ENCODE assay signal across 1 cellular context in genomic region chr20:4406627-4407026, GRCh38.
TF ChIP-seq lines count a peak whose summit lies in the region.

No MANE protein-coding gene starts in this region.

TF ChIP-seq in K562, 482 proteins besides CTCF, POLR2A, EP300 and RAD21 (continued from another document):
- TF ChIP-seq THAP12 (CRISPR knock-in tag; IDR thresholded peaks at IDR 0.05) (no peak), ELF2 (CRISPR knock-in tag; IDR thresholded peaks at IDR 0.05) (no peak), NR2C2 (CRISPR knock-in tag; IDR thresholded peaks at IDR 0.05) (no peak), NR2C2 (tag; IDR thresholded peaks at IDR 0.05) (no peak), ARNT (IDR thresholded peaks at IDR 0.05) (no peak), ZFP1 (CRISPR knock-in tag; IDR thresholded peaks at IDR 0.05) (no peak), YY1 (IDR thresholded peaks at IDR 0.05; ENCODE audit: borderline replicate concordance in 1 of 3, control insufficient read depth in 1 of 3, extremely low read depth in 1 of 3, insufficient read depth in 3 of 3, insufficient read length in 1 of 3, insufficient replicate concordance in 2 of 3, low read depth in 1 of 3, low read length in 2 of 3) (no peak), FOXK1 (CRISPR knock-in tag; IDR thresholded peaks at IDR 0.05; ENCODE audit: borderline replicate concordance) (no peak), ZNF668 (CRISPR knock-in tag; IDR thresholded peaks at IDR 0.05) (no peak), ESRRA (IDR thresholded peaks at IDR 0.05; ENCODE audit: borderline replicate concordance, low read depth) (no peak), ZKSCAN1 (IDR thresholded peaks at IDR 0.05; ENCODE audit: low read depth, low read length) (no peak), DIDO1 (tag; IDR thresholded peaks at IDR 0.05; ENCODE audit: low read depth) (no peak), SP2 (IDR thresholded peaks at IDR 0.05; ENCODE audit: extremely low read depth, low read depth, low read length, poor library complexity, severe bottlenecking) (no peak), SMARCE1 (IDR thresholded peaks at IDR 0.05) (peak; percentile 44; the same call in 1 of the 2 replicates), SMARCC2 (IDR thresholded peaks at IDR 0.05; ENCODE audit: low read depth) (no peak), ZNF764 (CRISPR knock-in tag; IDR thresholded peaks at IDR 0.05; ENCODE audit: low read depth) (no peak), ZNF398 (CRISPR knock-in tag; IDR thresholded peaks at IDR 0.05) (no peak), FOXA3 (CRISPR knock-in tag; conservative IDR thresholded peaks at IDR 0.05 in 1 of 2, IDR thresholded peaks at IDR 0.05 in 1 of 2) (no peak), ARID1B (IDR thresholded peaks at IDR 0.05) (peak; percentile 60), ZNF778 (CRISPR knock-in tag; IDR thresholded peaks at IDR 0.05) (no peak), CBX1 (IDR thresholded peaks at IDR 0.05; ENCODE audit: low read depth) (no peak), SMARCA4 (IDR thresholded peaks at IDR 0.05) (0 out of 2 replicates have a peak, but pooled peaks have one; percentile 63), ZNF41 (CRISPR knock-in tag; conservative IDR thresholded peaks at IDR 0.05) (no peak), PPARD (CRISPR knock-in tag; IDR thresholded peaks at IDR 0.05) (no peak), PBX2 (CRISPR knock-in tag; IDR thresholded peaks at IDR 0.05; ENCODE audit: low read depth) (no peak), PBX2 (tag; conservative IDR thresholded peaks at IDR 0.05; ENCODE audit: low read depth) (no peak), DPF2 (IDR thresholded peaks at IDR 0.05) (peak; percentile 72), EHMT2 (IDR thresholded peaks at IDR 0.05) (0 out of 2 replicates have a peak, but pooled peaks have one; percentile 47), JUN (IDR thresholded peaks at IDR 0.05; ENCODE audit: borderline replicate concordance, low read depth, low read length) (0 out of 2 replicates have a peak, but pooled peaks have one; percentile 34), JUN (CRISPR knock-in tag; IDR thresholded peaks at IDR 0.05; ENCODE audit: borderline replicate concordance) (no peak), TAL1 (IDR thresholded peaks at IDR 0.05) (no peak), ZFP30 (CRISPR knock-in tag; IDR thresholded peaks at IDR 0.05; ENCODE audit: borderline replicate concordance) (no peak), CUX1 (CRISPR knock-in tag; IDR thresholded peaks at IDR 0.05) (no peak), ZNF354B (CRISPR knock-in tag; IDR thresholded peaks at IDR 0.05) (no peak), KDM2B (CRISPR knock-in tag; IDR thresholded peaks at IDR 0.05) (no peak)
